1 cellular context compared by ENCODE assay signal in the genomic region with DNA sequence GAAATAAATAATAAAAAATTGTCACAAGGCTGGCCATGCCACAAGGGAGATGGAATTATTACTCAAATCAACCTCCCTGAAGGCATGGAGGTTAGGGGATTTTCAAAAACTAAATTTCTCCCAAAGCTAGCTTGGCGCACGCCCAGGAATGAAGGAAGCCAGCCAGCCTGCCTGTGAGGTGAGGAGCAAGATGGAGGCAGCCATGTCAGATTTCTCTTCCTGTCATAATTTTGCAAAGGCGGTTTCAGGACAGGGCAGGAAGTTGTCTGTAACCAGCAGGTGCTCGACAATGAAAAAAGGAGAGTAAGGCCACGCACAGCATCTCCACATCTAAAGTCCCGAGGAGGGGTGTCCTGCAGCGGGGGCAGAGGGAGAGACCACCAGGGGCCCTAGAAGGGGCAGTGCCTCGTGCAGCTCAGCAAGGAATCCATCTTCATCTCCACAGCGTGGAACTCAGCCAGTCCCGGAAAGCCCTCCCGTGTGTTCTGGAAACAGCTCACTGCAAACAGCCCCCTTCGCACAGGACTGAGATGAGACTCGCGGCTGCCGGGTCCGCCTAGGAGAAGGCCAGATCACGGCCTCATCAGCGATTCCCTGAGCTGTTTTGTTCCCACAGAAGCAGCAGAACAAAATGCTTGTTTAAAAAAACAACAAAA.
TF ChIP-seq lines count a peak whose summit lies in the region.

No MANE protein-coding gene starts in this region.

TF ChIP-seq in H1, 55 proteins besides CTCF, POLR2A, EP300 and RAD21:
- TF ChIP-seq KDM4A (IDR thresholded peaks at IDR 0.05; ENCODE audit: low read depth, low read length, severe bottlenecking), result no peak
- TF ChIP-seq JUND (IDR thresholded peaks at IDR 0.05; ENCODE audit: low read length), result no peak
- no peak for TF ChIP-seq ZNF274 (IDR thresholded peaks at IDR 0.05; ENCODE audit: borderline replicate concordance, extremely low read depth, low read length)
- TF ChIP-seq BRCA1 (IDR thresholded peaks at IDR 0.05; ENCODE audit: low read depth, low read length), result no peak
- TF ChIP-seq TCF12 (IDR thresholded peaks at IDR 0.05; ENCODE audit: low read depth, low read length), result no peak
- no peak for TF ChIP-seq TBP (IDR thresholded peaks at IDR 0.05; ENCODE audit: low read depth, low read length)
- no peak for TF ChIP-seq CEBPB (IDR thresholded peaks at IDR 0.05; ENCODE audit: low read depth, low read length)
- TF ChIP-seq, protein P1, sequence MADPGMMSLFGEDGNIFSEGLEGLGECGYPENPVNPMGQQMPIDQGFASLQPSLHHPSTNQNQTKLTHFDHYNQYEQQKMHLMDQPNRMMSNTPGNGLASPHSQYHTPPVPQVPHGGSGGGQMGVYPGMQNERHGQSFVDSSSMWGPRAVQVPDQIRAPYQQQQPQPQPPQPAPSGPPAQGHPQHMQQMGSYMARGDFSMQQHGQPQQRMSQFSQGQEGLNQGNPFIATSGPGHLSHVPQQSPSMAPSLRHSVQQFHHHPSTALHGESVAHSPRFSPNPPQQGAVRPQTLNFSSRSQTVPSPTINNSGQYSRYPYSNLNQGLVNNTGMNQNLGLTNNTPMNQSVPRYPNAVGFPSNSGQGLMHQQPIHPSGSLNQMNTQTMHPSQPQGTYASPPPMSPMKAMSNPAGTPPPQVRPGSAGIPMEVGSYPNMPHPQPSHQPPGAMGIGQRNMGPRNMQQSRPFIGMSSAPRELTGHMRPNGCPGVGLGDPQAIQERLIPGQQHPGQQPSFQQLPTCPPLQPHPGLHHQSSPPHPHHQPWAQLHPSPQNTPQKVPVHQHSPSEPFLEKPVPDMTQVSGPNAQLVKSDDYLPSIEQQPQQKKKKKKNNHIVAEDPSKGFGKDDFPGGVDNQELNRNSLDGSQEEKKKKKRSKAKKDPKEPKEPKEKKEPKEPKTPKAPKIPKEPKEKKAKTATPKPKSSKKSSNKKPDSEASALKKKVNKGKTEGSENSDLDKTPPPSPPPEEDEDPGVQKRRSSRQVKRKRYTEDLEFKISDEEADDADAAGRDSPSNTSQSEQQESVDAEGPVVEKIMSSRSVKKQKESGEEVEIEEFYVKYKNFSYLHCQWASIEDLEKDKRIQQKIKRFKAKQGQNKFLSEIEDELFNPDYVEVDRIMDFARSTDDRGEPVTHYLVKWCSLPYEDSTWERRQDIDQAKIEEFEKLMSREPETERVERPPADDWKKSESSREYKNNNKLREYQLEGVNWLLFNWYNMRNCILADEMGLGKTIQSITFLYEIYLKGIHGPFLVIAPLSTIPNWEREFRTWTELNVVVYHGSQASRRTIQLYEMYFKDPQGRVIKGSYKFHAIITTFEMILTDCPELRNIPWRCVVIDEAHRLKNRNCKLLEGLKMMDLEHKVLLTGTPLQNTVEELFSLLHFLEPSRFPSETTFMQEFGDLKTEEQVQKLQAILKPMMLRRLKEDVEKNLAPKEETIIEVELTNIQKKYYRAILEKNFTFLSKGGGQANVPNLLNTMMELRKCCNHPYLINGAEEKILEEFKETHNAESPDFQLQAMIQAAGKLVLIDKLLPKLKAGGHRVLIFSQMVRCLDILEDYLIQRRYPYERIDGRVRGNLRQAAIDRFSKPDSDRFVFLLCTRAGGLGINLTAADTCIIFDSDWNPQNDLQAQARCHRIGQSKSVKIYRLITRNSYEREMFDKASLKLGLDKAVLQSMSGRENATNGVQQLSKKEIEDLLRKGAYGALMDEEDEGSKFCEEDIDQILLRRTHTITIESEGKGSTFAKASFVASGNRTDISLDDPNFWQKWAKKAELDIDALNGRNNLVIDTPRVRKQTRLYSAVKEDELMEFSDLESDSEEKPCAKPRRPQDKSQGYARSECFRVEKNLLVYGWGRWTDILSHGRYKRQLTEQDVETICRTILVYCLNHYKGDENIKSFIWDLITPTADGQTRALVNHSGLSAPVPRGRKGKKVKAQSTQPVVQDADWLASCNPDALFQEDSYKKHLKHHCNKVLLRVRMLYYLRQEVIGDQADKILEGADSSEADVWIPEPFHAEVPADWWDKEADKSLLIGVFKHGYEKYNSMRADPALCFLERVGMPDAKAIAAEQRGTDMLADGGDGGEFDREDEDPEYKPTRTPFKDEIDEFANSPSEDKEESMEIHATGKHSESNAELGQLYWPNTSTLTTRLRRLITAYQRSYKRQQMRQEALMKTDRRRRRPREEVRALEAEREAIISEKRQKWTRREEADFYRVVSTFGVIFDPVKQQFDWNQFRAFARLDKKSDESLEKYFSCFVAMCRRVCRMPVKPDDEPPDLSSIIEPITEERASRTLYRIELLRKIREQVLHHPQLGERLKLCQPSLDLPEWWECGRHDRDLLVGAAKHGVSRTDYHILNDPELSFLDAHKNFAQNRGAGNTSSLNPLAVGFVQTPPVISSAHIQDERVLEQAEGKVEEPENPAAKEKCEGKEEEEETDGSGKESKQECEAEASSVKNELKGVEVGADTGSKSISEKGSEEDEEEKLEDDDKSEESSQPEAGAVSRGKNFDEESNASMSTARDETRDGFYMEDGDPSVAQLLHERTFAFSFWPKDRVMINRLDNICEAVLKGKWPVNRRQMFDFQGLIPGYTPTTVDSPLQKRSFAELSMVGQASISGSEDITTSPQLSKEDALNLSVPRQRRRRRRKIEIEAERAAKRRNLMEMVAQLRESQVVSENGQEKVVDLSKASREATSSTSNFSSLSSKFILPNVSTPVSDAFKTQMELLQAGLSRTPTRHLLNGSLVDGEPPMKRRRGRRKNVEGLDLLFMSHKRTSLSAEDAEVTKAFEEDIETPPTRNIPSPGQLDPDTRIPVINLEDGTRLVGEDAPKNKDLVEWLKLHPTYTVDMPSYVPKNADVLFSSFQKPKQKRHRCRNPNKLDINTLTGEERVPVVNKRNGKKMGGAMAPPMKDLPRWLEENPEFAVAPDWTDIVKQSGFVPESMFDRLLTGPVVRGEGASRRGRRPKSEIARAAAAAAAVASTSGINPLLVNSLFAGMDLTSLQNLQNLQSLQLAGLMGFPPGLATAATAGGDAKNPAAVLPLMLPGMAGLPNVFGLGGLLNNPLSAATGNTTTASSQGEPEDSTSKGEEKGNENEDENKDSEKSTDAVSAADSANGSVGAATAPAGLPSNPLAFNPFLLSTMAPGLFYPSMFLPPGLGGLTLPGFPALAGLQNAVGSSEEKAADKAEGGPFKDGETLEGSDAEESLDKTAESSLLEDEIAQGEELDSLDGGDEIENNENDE (IDR thresholded peaks at IDR 0.05; ENCODE audit: insufficient replicate concordance, low read length), result no peak
- no peak for TF ChIP-seq BCL11A (IDR thresholded peaks at IDR 0.05; ENCODE audit: low read depth in 2 of 2, low read length in 2 of 2)
- no peak for TF ChIP-seq YY1 (IDR thresholded peaks at IDR 0.05; ENCODE audit: low read depth, low read length)
- TF ChIP-seq RNF2 (IDR thresholded peaks at IDR 0.05; ENCODE audit: borderline replicate concordance, low read depth, low read length, missing control alignments, poor library complexity, severe bottlenecking), result no peak
- no peak for TF ChIP-seq TAF7 (optimal IDR thresholded peaks at IDR 0.05; ENCODE audit: borderline replicate concordance, low read depth, low read length)
- TF ChIP-seq EZH2 (IDR thresholded peaks at IDR 0.05; ENCODE audit: low read depth, low read length, severe bottlenecking), result no peak
- TF ChIP-seq, protein P2, sequence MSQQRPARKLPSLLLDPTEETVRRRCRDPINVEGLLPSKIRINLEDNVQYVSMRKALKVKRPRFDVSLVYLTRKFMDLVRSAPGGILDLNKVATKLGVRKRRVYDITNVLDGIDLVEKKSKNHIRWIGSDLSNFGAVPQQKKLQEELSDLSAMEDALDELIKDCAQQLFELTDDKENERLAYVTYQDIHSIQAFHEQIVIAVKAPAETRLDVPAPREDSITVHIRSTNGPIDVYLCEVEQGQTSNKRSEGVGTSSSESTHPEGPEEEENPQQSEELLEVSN (IDR thresholded peaks at IDR 0.05), result no peak
- no peak for TF ChIP-seq PHF8 (conservative IDR thresholded peaks at IDR 0.05; ENCODE audit: low read depth, low read length)
- no peak for TF ChIP-seq FOSL1 (IDR thresholded peaks at IDR 0.05; ENCODE audit: insufficient read depth, low read depth, low read length)
- TF ChIP-seq GTF2F1 (IDR thresholded peaks at IDR 0.05; ENCODE audit: borderline replicate concordance, low read depth, low read length), result no peak
- TF ChIP-seq POU5F1 (IDR thresholded peaks at IDR 0.05; ENCODE audit: low read depth, low read length), result no peak
- TF ChIP-seq SP1 (IDR thresholded peaks at IDR 0.05; ENCODE audit: low read depth, low read length), result no peak
